8 cellular contexts compared by ENCODE assay signal in the genomic region with DNA sequence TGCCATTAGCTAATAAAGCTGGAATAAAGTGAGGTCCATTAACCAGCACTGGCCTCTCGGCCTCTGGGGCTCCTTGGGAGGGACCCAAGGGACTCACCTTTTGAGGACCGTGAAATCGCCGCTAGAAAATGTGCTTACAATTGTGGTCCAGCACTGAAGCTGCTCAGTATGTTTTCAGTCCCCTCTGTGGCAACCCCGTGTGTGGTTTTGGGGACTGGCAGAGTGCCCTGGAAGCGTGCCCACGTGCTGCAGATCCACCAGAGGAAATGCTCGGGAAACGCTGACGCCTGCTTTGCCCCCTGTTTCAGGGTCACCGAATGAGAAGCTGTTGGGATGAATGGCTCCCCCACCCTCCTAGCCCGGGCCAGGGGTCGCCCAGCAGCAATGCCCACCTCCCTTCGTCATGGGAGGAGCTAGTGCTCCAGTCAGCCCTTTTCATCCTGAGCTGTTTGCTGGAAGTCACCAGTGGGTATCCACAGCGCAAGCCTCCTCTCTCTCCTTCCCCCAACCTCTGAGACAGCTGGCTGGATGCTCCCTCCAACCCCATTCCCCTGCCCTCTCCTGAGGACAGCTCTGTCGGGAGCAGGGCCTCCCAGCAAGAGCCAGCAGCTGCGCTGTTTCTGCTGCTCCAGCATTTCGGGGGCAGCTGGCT. TPM values are rescaled to one million over a fixed set of nuclear protein-coding genes. Genes with fewer than 3 reads are reported as not detected.
DNase-seq lines count a peak whose midpoint lies in the region; ATAC-seq and TF ChIP-seq lines count a peak whose summit lies in the region.

No MANE protein-coding gene starts in this region.

- DNase-seq in AG08396 (ENCODE audit: low spot score), result peak; percentile 84
- peak; percentile 62 for DNase-seq in HK-2 (ENCODE audit: unreplicated experiment)
- DNase-seq in activated T-cell treated with anti-CD3 and anti-CD28 coated beads, Interleukin-2, amount 50 U/mL, for 72 hours, result peak in 1 of 2 donors; percentile 16
- DNase-seq in globus pallidus (ENCODE audit: low spot score), result peak; percentile 47
- DNase-seq in psoas muscle, result peak; percentile 83 to 88
- no peak for DNase-seq in NK-92 (lab: John Stamatoyannopoulos, UW; ENCODE audit: unreplicated experiment)
- no peak for DNase-seq in smooth muscle cell (lab: John Stamatoyannopoulos, UW; ENCODE audit: unreplicated experiment)

- H3K4me2 ChIP-seq in smooth muscle cell, result no peak overlapping the region

- no peaks in the 10 kb centered on the region for H3K36me3 Mint-ChIP-seq in activated T-cell treated with anti-CD3 and anti-CD28 coated beads, Interleukin-2, amount 50 U/mL, for 72 hours (ENCODE audit: insufficient read depth in 2 of 2)

- no peak for TF ChIP-seq CTCF in psoas muscle (IDR thresholded peaks at IDR 0.05)
- no peak for TF ChIP-seq CTCF in smooth muscle cell (IDR thresholded peaks at IDR 0.05; ENCODE audit: borderline replicate concordance, insufficient read depth, poor library complexity, severe bottlenecking)

- H3K9me3 ChIP-seq in psoas muscle (no peaks in the 10 kb centered on the region), smooth muscle cell (replicated peaks; ENCODE audit: low read depth) (no peaks in the 10 kb centered on the region)

- H3K9ac ChIP-seq in smooth muscle cell (ENCODE audit: low read depth), result no peak overlapping the region

- 7 to 10% (median 8%) methylated on average over 18 of the region's 18 CpGs for WGBS in psoas muscle, 3 donors
- 75% methylated on average over 18 of the region's 18 CpGs for WGBS in smooth muscle cell (ENCODE audit: low lambda C conversion rate)

- H3K27me3 Mint-ChIP-seq in activated T-cell treated with anti-CD3 and anti-CD28 coated beads, Interleukin-2, amount 50 U/mL, for 72 hours (ENCODE audit: low read depth), result no peaks in the 10 kb centered on the region

- intact Hi-C loops in psoas muscle (cut with DNase I), result no loop called here

- no peak overlapping the region for H3K27ac Mint-ChIP-seq in activated T-cell treated with anti-CD3 and anti-CD28 coated beads, Interleukin-2, amount 50 U/mL, for 72 hours

- H3K27ac ChIP-seq in psoas muscle (no peak overlapping the region), smooth muscle cell (ENCODE audit: low read depth) (no peak overlapping the region)

- H3K9me3 Mint-ChIP-seq in activated T-cell treated with anti-CD3 and anti-CD28 coated beads, Interleukin-2, amount 50 U/mL, for 72 hours, result no peaks in the 10 kb centered on the region

- H3K27me3 ChIP-seq in psoas muscle (ENCODE audit: insufficient read depth in 3 of 3, low read length in 2 of 3) (peaks cover 0 to 2% (median 0%) of the 10 kb centered on the region in 3 donors), smooth muscle cell (ENCODE audit: low read depth) (no peaks in the 10 kb centered on the region)

- H3K79me2 ChIP-seq in smooth muscle cell (ENCODE audit: low read depth), result no peaks in the 10 kb centered on the region

- ATAC-seq in activated T-cell treated with anti-CD3 and anti-CD28 coated beads, Interleukin-2, amount 50 U/mL, for 72 hours (replicated peaks in 1 of 2), result peak in 1 of 2 donors; percentile 14
- peak; percentile 29 to 69 (median 58) for ATAC-seq in psoas muscle
- no peak for ATAC-seq in GM19397 (IDR thresholded peaks at IDR 0.05; ENCODE audit: unreplicated experiment)

- H4K20me1 ChIP-seq in smooth muscle cell (ENCODE audit: low read depth), result no peaks in the 10 kb centered on the region

- H3K4me3 Mint-ChIP-seq in activated T-cell treated with anti-CD3 and anti-CD28 coated beads, Interleukin-2, amount 50 U/mL, for 72 hours, result peak overlapping the region; percentile 60 to 69

- H3K36me3 ChIP-seq in psoas muscle (ENCODE audit: insufficient read depth in 1 of 2, low read depth in 1 of 2) (no peaks in the 10 kb centered on the region), smooth muscle cell (ENCODE audit: low read depth) (no peaks in the 10 kb centered on the region)

- no peak overlapping the region for H2AFZ ChIP-seq in smooth muscle cell (ENCODE audit: low read depth)

- H3K4me1 ChIP-seq in psoas muscle, result peaks cover 13% of the 10 kb centered on the region
- peaks cover 5% of the 10 kb centered on the region for H3K4me1 ChIP-seq in smooth muscle cell (ENCODE audit: low read depth)

- peaks cover 13% of the 10 kb centered on the region for H3K4me1 Mint-ChIP-seq in activated T-cell treated with anti-CD3 and anti-CD28 coated beads, Interleukin-2, amount 50 U/mL, for 72 hours (ENCODE audit: low read depth)

- H3K4me3 ChIP-seq in psoas muscle, result peak overlapping the region; percentile 26
- no peak overlapping the region for H3K4me3 ChIP-seq in smooth muscle cell

- H3F3A ChIP-seq in smooth muscle cell (ENCODE audit: low read depth), result no peaks in the 10 kb centered on the region

RNA-seq across cellular contexts. Expression of a gene that starts 33.1 kb away (rescaled TPM):
- total RNA-seq in activated T-cell treated with anti-CD3 and anti-CD28 coated beads, Interleukin-2, amount 50 U/mL, for 72 hours, result 10 to 100 TPM; 13.8 to 15.4 TPM
- total RNA-seq in psoas muscle (10 to 100 TPM; 12.8 to 17.9 (median 15.4) TPM), smooth muscle cell (2.1 and 4.3 TPM in 2 replicates)
- polyA plus RNA-seq in psoas muscle (10 to 100 TPM in 1 of 3 donors, 1 to 10 TPM in 2; 4.7 to 13.3 (median 5.2) TPM), smooth muscle cell (2.3 and 7.1 TPM in 2 replicates)

RNA-seq across cellular contexts. Expression of a gene that starts 47.8 kb away (rescaled TPM):
- total RNA-seq in activated T-cell treated with anti-CD3 and anti-CD28 coated beads, Interleukin-2, amount 50 U/mL, for 72 hours, result 1 to 10 TPM; 1.6 to 4.6 TPM
- total RNA-seq in psoas muscle (1 to 10 TPM in 1 of 4 donors, under 1 TPM in 3; 0.29 to 1.3 (median 0.59) TPM), smooth muscle cell (0.67 and 1.0 TPM in 2 replicates)
- polyA plus RNA-seq in psoas muscle (under 1 TPM; 0.13 to 0.31 (median 0.18) TPM), smooth muscle cell (0.44 TPM in 1 of 2 replicates, not detected in the other)

Comparison
In these comparisons a context has a peak if more than half of its experiments do, and no peak if none do; other contexts are left out.
1. DNase-seq: peak in AG08396 (single experiment), HK-2 (single experiment), globus pallidus (single experiment) and psoas muscle (2 of 2); none in NK-92 (single experiment) and smooth muscle cell (single experiment).